Comparison of ENCODE assay signal across 9 cellular contexts in genomic region chr9:6106576-6107339, GRCh38.
DNase-seq lines count a peak whose midpoint lies in the region; ATAC-seq, FAIRE-seq and TF ChIP-seq lines count a peak whose summit lies in the region.
"Had no signal": no experiment of that assay in that cellular context is flagged by ENCODE, and none has a peak within 500 bp of the region (broad histone marks: within the 10 kb centered on the region; RNA-seq: fewer than 3 reads in every experiment).

No MANE protein-coding gene starts in this region.

- H3K36me3 Mint-ChIP-seq in activated CD4-positive, alpha-beta T cell treated with anti-CD3 and anti-CD28 coated beads for 36 hours (ENCODE audit: low read depth) = no peaks in the 10 kb centered on the region

- H3K4me1 Mint-ChIP-seq in activated CD4-positive, alpha-beta T cell treated with anti-CD3 and anti-CD28 coated beads for 36 hours = peaks cover 18% of the 10 kb centered on the region

- H3K27me3 Mint-ChIP-seq in activated CD4-positive, alpha-beta T cell treated with anti-CD3 and anti-CD28 coated beads for 36 hours = no peaks in the 10 kb centered on the region
- H3K27me3 Mint-ChIP-seq: dendritic cell treated with granulocyte-macrophage colony-stimulating factor and Interleukin-4, amounts not matched to agents 40 ng/mL and 50 ng/mL, for 4 days had no signal

- DNase-seq in activated CD4-positive, alpha-beta T cell treated with anti-CD3 and anti-CD28 coated beads for 36 hours = peak; percentile 11
- DNase-seq in activated CD4-positive, alpha-beta T cell treated with anti-CD3 and anti-CD28 coated beads, Interleukin-2, amount 50 U/mL, for 4 hours = no peak
- DNase-seq in NCI-H1694 treated with DMSO at 0.1 percent for 48 hours (lab: John Stamatoyannopoulos, UW) (peak; percentile 22), bronchial epithelial cell (ENCODE audit: low read depth) (peak; percentile 66), left lobe of liver (ENCODE audit: low spot score) (no peak)

- no peaks in the 10 kb centered on the region for H3K36me3 ChIP-seq in bronchial epithelial cell (ENCODE audit: control insufficient read depth, insufficient read depth, low read length)

- no peaks in the 10 kb centered on the region for H3K9me3 Mint-ChIP-seq in activated CD4-positive, alpha-beta T cell treated with anti-CD3 and anti-CD28 coated beads for 36 hours (ENCODE audit: low read depth)
- H3K9me3 Mint-ChIP-seq: dendritic cell treated with granulocyte-macrophage colony-stimulating factor and Interleukin-4, amounts not matched to agents 40 ng/mL and 50 ng/mL, for 4 days had no signal

- peak; percentile 64 for TF ChIP-seq CTCF in bronchial epithelial cell (IDR thresholded peaks at IDR 0.05; ENCODE audit: insufficient read depth, low read length, severe bottlenecking)

- CTCF ChIA-PET in activated CD4-positive, alpha-beta T cell treated with anti-CD3 and anti-CD28 coated beads for 36 hours (lab: Charles Lee) = interaction anchor here (0.7 to 1.6 kb wide), 5 partner anchors 26 to 769 kb away, joined by 3 to 6 read pairs (median 4); no protein-coding TSS in a partner anchor

- no peak overlapping the region for H3K4me3 Mint-ChIP-seq in activated CD4-positive, alpha-beta T cell treated with anti-CD3 and anti-CD28 coated beads for 36 hours
- H3K4me3 Mint-ChIP-seq: dendritic cell treated with granulocyte-macrophage colony-stimulating factor and Interleukin-4, amounts not matched to agents 40 ng/mL and 50 ng/mL, for 4 days had no signal

- POLR2A ChIA-PET in activated CD4-positive, alpha-beta T cell treated with anti-CD3 and anti-CD28 coated beads for 36 hours (lab: Charles Lee) = no interaction called here

- FAIRE-seq in bronchial epithelial cell (lab: Jason Lieb, UNC) = no peak

- H3K4me3 ChIP-seq in bronchial epithelial cell (ENCODE audit: low read depth, low read length) = no peak overlapping the region

- intact Hi-C loops in activated CD4-positive, alpha-beta T cell treated with anti-CD3 and anti-CD28 coated beads for 36 hours (cut with DNase I, micrococcal nuclease) = no loop called here

- H3K27me3 ChIP-seq in bronchial epithelial cell (ENCODE audit: control insufficient read depth, insufficient read depth, low read length) = no peaks in the 10 kb centered on the region

- ATAC-seq in activated CD4-positive, alpha-beta T cell treated with anti-CD3 and anti-CD28 coated beads for 36 hours = peak; percentile 36
- peak; percentile 73 for ATAC-seq in HG02610 (IDR thresholded peaks at IDR 0.05; ENCODE audit: unreplicated experiment)
- peak; percentile 98 for ATAC-seq in left lobe of liver
- no peak for ATAC-seq in HG02852 (IDR thresholded peaks at IDR 0.05; ENCODE audit: unreplicated experiment)
- no peak for ATAC-seq in GM19455 (IDR thresholded peaks at IDR 0.05; ENCODE audit: unreplicated experiment)

- no peak overlapping the region for H3K27ac Mint-ChIP-seq in activated CD4-positive, alpha-beta T cell treated with anti-CD3 and anti-CD28 coated beads for 36 hours
- H3K27ac Mint-ChIP-seq: dendritic cell treated with granulocyte-macrophage colony-stimulating factor and Interleukin-4, amounts not matched to agents 40 ng/mL and 50 ng/mL, for 4 days had no signal

Comparison
In these comparisons a context has a peak if more than half of its experiments do, and no peak if none do; other contexts are left out.
1. DNase-seq: peak in activated CD4-positive, alpha-beta T cell treated with anti-CD3 and anti-CD28 coated beads for 36 hours (single experiment), NCI-H1694 treated with DMSO at 0.1 percent for 48 hours (single experiment) and bronchial epithelial cell (single experiment); none in activated CD4-positive, alpha-beta T cell treated with anti-CD3 and anti-CD28 coated beads, Interleukin-2, amount 50 U/mL, for 4 hours (0 of 2) and left lobe of liver (single experiment).
2. ATAC-seq: peak in activated CD4-positive, alpha-beta T cell treated with anti-CD3 and anti-CD28 coated beads for 36 hours (single experiment), HG02610 (single experiment) and left lobe of liver (single experiment); none in HG02852 (single experiment) and GM19455 (single experiment).